Comparison of ENCODE assay signal across 8 cellular contexts in genomic region chr6:27863962-27864905, GRCh38. TPM values are rescaled to one million over a fixed set of nuclear protein-coding genes. Genes with fewer than 3 reads are reported as not detected.
DNase-seq lines count a peak whose midpoint lies in the region; ATAC-seq and TF ChIP-seq lines count a peak whose summit lies in the region.

No MANE protein-coding gene starts in this region.

- H3K9ac ChIP-seq in NT2/D1 (ENCODE audit: insufficient read length, low read depth) = peak overlapping the region; percentile 93

- TF ChIP-seq CTCF in Calu3 (IDR thresholded peaks at IDR 0.05; ENCODE audit: unreplicated experiment) (no peak), chondrocyte (IDR thresholded peaks at IDR 0.05) (no peak), WERI-Rb-1 (IDR thresholded peaks at IDR 0.05; ENCODE audit: low read depth, low read length) (no peak)

- BruUV-seq in Calu3 (replicated peaks; lab: Mats Ljungman, UMichigan) = no TSS peak

- no peaks in the 10 kb centered on the region for H3K36me3 ChIP-seq in NT2/D1 (ENCODE audit: insufficient read depth, insufficient read length, low read length)
- no peaks in the 10 kb centered on the region for H3K36me3 ChIP-seq in WERI-Rb-1

- no peak for ATAC-seq in naive thymus-derived CD8-positive, alpha-beta T cell
- ATAC-seq in GM18907 (IDR thresholded peaks at IDR 0.05; ENCODE audit: unreplicated experiment) = no peak

- H3K27ac Mint-ChIP-seq in Calu3 (ENCODE audit: unreplicated experiment) (peak overlapping the region; percentile 80), chondrocyte (ENCODE audit: unreplicated experiment) (no peak overlapping the region)
- peak overlapping the region; percentile 87 to 99 (median 96) for H3K27ac Mint-ChIP-seq in naive thymus-derived CD8-positive, alpha-beta T cell

- H3K9me3 ChIP-seq in NT2/D1 (ENCODE audit: insufficient read depth, low read length) (no peaks in the 10 kb centered on the region), WERI-Rb-1 (ENCODE audit: severe bottlenecking) (peaks cover 15% of the 10 kb centered on the region)

- POLR2A ChIA-PET in naive thymus-derived CD8-positive, alpha-beta T cell (lab: Charles Lee) = interaction anchor here (0.6 to 15.4 kb wide), 34 partner anchors 9 to 1844 kb away, joined by 3 to 793 read pairs (median 7); partner anchors contain the start of gene ZSCAN26

- H3K27me3 ChIP-seq in NT2/D1 (ENCODE audit: insufficient read depth, insufficient read length) (no peaks in the 10 kb centered on the region), WERI-Rb-1 (ENCODE audit: insufficient read depth, low read depth, severe bottlenecking) (no peaks in the 10 kb centered on the region)

- H3K27me3 Mint-ChIP-seq in Calu3 (ENCODE audit: unreplicated experiment) = no peaks in the 10 kb centered on the region
- H3K27me3 Mint-ChIP-seq in chondrocyte (ENCODE audit: low read depth) = no peaks in the 10 kb centered on the region
- no peaks in the 10 kb centered on the region for H3K27me3 Mint-ChIP-seq in naive thymus-derived CD8-positive, alpha-beta T cell

- CTCF ChIA-PET in Calu3 (lab: Charles Lee) = interaction anchor here (0.6 to 1.8 kb wide), 4 partner anchors 26 to 41 kb away, joined by 3 to 9 read pairs (median 4); a partner anchor contains a TSS

- H3K4me3 Mint-ChIP-seq in Calu3 (ENCODE audit: low read depth, unreplicated experiment) = peak overlapping the region; percentile 92
- H3K4me3 Mint-ChIP-seq in chondrocyte (ENCODE audit: unreplicated experiment) = peak overlapping the region; percentile 83
- peak overlapping the region; percentile 87 to 99 (median 98) for H3K4me3 Mint-ChIP-seq in naive thymus-derived CD8-positive, alpha-beta T cell

- DNase-seq in Calu3 (no peak), NT2/D1 (ENCODE audit: low read depth, low spot score) (no peak), chondrocyte (ENCODE audit: low spot score) (no peak), iPS-NIHi7 (ENCODE audit: extremely low spot score) (no peak), SHP77 (lab: John Stamatoyannopoulos, UW) (no peak), WERI-Rb-1 (no peak)
- peak in 4 of 10 donors; percentile 4 to 17 (median 10) for DNase-seq in naive thymus-derived CD8-positive, alpha-beta T cell

- intact Hi-C loops in Calu3 (cut with micrococcal nuclease; ENCODE audit: unreplicated experiment) = no loop called here

- H3K9me3 Mint-ChIP-seq in Calu3 (ENCODE audit: low read depth, unreplicated experiment) = peaks cover 3% of the 10 kb centered on the region
- peaks cover 4% of the 10 kb centered on the region for H3K9me3 Mint-ChIP-seq in chondrocyte (ENCODE audit: low read depth)
- peaks cover 0 to 4% (median 0%) of the 10 kb centered on the region in 9 donors for H3K9me3 Mint-ChIP-seq in naive thymus-derived CD8-positive, alpha-beta T cell

- H3K4me3 ChIP-seq in NT2/D1 (ENCODE audit: insufficient read length, low read depth) (peak overlapping the region; percentile 75), WERI-Rb-1 (ENCODE audit: low read depth, low read length) (no peak overlapping the region)

- no peak overlapping the region for H3K27ac ChIP-seq in WERI-Rb-1

- H3K4me1 ChIP-seq in NT2/D1 (ENCODE audit: insufficient read depth, insufficient read length) = no peaks in the 10 kb centered on the region

- H3K36me3 Mint-ChIP-seq in Calu3 (ENCODE audit: insufficient read depth, unreplicated experiment) (peaks cover 47% of the 10 kb centered on the region), chondrocyte (ENCODE audit: low read depth) (no peaks in the 10 kb centered on the region)
- no peaks in the 10 kb centered on the region for H3K36me3 Mint-ChIP-seq in naive thymus-derived CD8-positive, alpha-beta T cell

- peaks cover 23% of the 10 kb centered on the region for H3K4me1 Mint-ChIP-seq in Calu3 (ENCODE audit: low read depth, unreplicated experiment)
- peaks cover 31% of the 10 kb centered on the region for H3K4me1 Mint-ChIP-seq in chondrocyte (ENCODE audit: low read depth)
- H3K4me1 Mint-ChIP-seq in naive thymus-derived CD8-positive, alpha-beta T cell = peaks cover 15 to 45% (median 39%) of the 10 kb centered on the region in 4 donors

RNA-seq across cellular contexts. Expression of gene OR2B2, which starts 48.0 kb away (rescaled TPM):
- not detected in 2 replicates for total RNA-seq in Calu3 (2022)
- total RNA-seq in chondrocyte = not detected in 3 replicates
- not detected for total RNA-seq in naive thymus-derived CD8-positive, alpha-beta T cell
- not detected for polyA plus RNA-seq in naive thymus-derived CD8-positive, alpha-beta T cell
